1 cellular context compared by ENCODE assay signal in genomic region chr6:136466789-136467585, GRCh38.
TF ChIP-seq lines count a peak whose summit lies in the region.

No MANE protein-coding gene starts in this region.

TF ChIP-seq in GM23338, 12 proteins besides CTCF, POLR2A, EP300 and RAD21:
- no peak for TF ChIP-seq ZNF462 (CRISPR knock-in tag; IDR thresholded peaks at IDR 0.05)
- TF ChIP-seq ZNF331 (CRISPR knock-in tag; IDR thresholded peaks at IDR 0.05; ENCODE audit: low read depth), result no peak
- no peak for TF ChIP-seq POLR2AphosphoS5 (IDR thresholded peaks at IDR 0.05; ENCODE audit: low read depth)
- TF ChIP-seq NANOG (IDR thresholded peaks at IDR 0.05; ENCODE audit: borderline replicate concordance), result no peak
- TF ChIP-seq REST (IDR thresholded peaks at IDR 0.05; ENCODE audit: unreplicated experiment), result no peak
- TF ChIP-seq EZH2 (IDR thresholded peaks at IDR 0.05; ENCODE audit: low read depth, unreplicated experiment), result no peak
- no peak for TF ChIP-seq STAT1 (IDR thresholded peaks at IDR 0.05; ENCODE audit: unreplicated experiment)
- TF ChIP-seq ZNF114 (CRISPR knock-in tag; IDR thresholded peaks at IDR 0.05), result no peak
- no peak for TF ChIP-seq JUNB (IDR thresholded peaks at IDR 0.05; ENCODE audit: unreplicated experiment)
- no peak for TF ChIP-seq CREB1 (CRISPR knock-in tag; IDR thresholded peaks at IDR 0.05; ENCODE audit: low read depth)
- TF ChIP-seq EZH2phosphoT487 (IDR thresholded peaks at IDR 0.05; ENCODE audit: unreplicated experiment), result no peak
- no peak for TF ChIP-seq ETS1 (IDR thresholded peaks at IDR 0.05)
